Comparison of ENCODE assay signal across 1 cellular context in the genomic region with DNA sequence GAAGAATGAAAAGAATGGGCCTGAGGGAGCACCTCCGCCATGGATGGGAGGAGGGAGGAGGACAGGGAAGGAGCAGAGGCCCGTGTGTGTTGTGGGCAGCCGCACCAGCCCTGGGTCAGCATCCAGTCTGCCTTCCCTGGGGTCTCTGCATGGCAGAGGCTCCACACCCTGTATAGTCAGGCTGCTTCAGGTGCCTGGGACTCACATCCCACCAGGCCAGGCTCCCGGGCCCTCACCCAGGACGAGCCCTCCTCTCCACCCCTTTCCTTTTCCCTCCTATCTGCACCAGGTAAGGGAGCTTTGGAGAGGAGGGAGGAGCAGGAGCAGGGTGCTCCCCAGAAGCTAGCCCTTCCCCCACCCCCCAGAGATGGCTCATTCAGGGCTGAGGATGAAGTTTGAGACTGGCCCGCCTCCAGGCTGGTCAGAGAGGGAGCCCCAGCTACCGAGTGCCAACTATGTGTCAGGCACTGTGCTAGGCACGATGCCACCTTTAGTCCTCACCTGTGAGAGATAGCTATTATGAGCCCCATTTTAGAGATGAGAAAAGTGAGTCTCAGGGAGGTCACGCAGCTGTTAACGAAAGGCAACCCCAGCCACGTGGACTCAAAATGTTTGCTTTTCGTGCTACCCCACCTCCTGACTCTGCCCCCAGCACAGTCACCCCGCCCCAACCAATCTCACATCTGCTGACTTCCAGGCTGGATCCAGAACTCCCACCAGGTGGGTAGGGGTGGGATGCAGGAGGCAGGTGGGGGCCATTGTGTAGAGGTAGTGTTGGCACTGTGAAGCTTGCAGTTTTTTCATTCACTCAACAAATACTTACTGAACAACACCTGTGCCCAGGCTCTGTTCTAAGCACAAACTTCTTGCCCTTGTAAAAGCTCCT.
TF ChIP-seq lines count a peak whose summit lies in the region.

No MANE protein-coding gene starts in this region.

TF ChIP-seq in GM23338, 12 proteins besides CTCF, POLR2A, EP300 and RAD21 (continued from another document):
- TF ChIP-seq ZNF331 (CRISPR knock-in tag; IDR thresholded peaks at IDR 0.05; ENCODE audit: low read depth) (no peak), POLR2AphosphoS5 (IDR thresholded peaks at IDR 0.05; ENCODE audit: low read depth) (no peak), ZNF114 (CRISPR knock-in tag; IDR thresholded peaks at IDR 0.05) (no peak), CREB1 (CRISPR knock-in tag; IDR thresholded peaks at IDR 0.05; ENCODE audit: low read depth) (no peak), EZH2phosphoT487 (IDR thresholded peaks at IDR 0.05; ENCODE audit: unreplicated experiment) (no peak)
- TF ChIP-seq, protein P1, sequence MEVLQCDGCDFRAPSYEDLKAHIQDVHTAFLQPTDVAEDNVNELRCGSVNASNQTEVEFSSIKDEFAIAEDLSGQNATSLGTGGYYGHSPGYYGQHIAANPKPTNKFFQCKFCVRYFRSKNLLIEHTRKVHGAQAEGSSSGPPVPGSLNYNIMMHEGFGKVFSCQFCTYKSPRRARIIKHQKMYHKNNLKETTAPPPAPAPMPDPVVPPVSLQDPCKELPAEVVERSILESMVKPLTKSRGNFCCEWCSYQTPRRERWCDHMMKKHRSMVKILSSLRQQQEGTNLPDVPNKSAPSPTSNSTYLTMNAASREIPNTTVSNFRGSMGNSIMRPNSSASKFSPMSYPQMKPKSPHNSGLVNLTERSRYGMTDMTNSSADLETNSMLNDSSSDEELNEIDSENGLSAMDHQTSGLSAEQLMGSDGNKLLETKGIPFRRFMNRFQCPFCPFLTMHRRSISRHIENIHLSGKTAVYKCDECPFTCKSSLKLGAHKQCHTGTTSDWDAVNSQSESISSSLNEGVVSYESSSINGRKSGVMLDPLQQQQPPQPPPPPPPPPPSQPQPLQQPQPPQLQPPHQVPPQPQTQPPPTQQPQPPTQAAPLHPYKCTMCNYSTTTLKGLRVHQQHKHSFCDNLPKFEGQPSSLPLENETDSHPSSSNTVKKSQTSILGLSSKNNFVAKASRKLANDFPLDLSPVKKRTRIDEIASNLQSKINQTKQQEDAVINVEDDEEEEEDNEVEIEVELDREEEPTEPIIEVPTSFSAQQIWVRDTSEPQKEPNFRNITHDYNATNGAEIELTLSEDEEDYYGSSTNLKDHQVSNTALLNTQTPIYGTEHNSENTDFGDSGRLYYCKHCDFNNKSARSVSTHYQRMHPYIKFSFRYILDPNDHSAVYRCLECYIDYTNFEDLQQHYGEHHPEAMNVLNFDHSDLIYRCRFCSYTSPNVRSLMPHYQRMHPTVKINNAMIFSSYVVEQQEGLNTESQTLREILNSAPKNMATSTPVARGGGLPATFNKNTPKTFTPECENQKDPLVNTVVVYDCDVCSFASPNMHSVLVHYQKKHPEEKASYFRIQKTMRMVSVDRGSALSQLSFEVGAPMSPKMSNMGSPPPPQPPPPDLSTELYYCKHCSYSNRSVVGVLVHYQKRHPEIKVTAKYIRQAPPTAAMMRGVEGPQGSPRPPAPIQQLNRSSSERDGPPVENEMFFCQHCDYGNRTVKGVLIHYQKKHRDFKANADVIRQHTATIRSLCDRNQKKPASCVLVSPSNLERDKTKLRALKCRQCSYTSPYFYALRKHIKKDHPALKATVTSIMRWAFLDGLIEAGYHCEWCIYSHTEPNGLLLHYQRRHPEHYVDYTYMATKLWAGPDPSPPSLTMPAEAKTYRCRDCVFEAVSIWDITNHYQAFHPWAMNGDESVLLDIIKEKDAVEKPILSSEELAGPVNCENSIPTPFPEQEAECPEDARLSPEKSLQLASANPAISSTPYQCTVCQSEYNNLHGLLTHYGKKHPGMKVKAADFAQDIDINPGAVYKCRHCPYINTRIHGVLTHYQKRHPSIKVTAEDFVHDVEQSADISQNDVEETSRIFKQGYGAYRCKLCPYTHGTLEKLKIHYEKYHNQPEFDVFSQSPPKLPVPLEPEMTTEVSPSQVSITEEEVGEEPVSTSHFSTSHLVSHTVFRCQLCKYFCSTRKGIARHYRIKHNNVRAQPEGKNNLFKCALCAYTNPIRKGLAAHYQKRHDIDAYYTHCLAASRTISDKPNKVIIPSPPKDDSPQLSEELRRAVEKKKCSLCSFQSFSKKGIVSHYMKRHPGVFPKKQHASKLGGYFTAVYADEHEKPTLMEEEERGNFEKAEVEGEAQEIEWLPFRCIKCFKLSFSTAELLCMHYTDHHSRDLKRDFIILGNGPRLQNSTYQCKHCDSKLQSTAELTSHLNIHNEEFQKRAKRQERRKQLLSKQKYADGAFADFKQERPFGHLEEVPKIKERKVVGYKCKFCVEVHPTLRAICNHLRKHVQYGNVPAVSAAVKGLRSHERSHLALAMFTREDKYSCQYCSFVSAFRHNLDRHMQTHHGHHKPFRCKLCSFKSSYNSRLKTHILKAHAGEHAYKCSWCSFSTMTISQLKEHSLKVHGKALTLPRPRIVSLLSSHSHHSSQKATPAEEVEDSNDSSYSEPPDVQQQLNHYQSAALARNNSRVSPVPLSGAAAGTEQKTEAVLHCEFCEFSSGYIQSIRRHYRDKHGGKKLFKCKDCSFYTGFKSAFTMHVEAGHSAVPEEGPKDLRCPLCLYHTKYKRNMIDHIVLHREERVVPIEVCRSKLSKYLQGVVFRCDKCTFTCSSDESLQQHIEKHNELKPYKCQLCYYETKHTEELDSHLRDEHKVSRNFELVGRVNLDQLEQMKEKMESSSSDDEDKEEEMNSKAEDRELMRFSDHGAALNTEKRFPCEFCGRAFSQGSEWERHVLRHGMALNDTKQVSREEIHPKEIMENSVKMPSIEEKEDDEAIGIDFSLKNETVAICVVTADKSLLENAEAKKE (CRISPR knock-in tag; IDR thresholded peaks at IDR 0.05), result no peak
- TF ChIP-seq, protein P2, sequence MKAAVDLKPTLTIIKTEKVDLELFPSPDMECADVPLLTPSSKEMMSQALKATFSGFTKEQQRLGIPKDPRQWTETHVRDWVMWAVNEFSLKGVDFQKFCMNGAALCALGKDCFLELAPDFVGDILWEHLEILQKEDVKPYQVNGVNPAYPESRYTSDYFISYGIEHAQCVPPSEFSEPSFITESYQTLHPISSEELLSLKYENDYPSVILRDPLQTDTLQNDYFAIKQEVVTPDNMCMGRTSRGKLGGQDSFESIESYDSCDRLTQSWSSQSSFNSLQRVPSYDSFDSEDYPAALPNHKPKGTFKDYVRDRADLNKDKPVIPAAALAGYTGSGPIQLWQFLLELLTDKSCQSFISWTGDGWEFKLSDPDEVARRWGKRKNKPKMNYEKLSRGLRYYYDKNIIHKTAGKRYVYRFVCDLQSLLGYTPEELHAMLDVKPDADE (IDR thresholded peaks at IDR 0.05), result no peak
- TF ChIP-seq, protein P3, sequence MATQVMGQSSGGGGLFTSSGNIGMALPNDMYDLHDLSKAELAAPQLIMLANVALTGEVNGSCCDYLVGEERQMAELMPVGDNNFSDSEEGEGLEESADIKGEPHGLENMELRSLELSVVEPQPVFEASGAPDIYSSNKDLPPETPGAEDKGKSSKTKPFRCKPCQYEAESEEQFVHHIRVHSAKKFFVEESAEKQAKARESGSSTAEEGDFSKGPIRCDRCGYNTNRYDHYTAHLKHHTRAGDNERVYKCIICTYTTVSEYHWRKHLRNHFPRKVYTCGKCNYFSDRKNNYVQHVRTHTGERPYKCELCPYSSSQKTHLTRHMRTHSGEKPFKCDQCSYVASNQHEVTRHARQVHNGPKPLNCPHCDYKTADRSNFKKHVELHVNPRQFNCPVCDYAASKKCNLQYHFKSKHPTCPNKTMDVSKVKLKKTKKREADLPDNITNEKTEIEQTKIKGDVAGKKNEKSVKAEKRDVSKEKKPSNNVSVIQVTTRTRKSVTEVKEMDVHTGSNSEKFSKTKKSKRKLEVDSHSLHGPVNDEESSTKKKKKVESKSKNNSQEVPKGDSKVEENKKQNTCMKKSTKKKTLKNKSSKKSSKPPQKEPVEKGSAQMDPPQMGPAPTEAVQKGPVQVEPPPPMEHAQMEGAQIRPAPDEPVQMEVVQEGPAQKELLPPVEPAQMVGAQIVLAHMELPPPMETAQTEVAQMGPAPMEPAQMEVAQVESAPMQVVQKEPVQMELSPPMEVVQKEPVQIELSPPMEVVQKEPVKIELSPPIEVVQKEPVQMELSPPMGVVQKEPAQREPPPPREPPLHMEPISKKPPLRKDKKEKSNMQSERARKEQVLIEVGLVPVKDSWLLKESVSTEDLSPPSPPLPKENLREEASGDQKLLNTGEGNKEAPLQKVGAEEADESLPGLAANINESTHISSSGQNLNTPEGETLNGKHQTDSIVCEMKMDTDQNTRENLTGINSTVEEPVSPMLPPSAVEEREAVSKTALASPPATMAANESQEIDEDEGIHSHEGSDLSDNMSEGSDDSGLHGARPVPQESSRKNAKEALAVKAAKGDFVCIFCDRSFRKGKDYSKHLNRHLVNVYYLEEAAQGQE (IDR thresholded peaks at IDR 0.05; ENCODE audit: unreplicated experiment), result no peak
